8 cellular contexts compared by ENCODE assay signal in the genomic region with DNA sequence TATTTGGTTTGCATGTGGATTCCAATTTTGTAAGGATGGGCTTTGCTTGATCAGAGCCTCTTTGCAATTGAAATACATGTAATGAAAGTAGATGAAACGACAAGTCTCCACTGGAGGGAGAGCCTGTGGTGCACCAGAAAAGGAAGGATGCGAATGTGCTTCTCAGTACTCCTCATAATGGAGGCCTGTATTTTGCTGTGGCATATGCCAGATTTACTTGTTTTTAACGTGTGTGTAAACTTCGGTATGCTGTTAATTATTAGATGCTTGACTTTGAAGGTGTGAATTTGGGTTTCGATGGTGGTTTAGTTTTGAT. TPM values are rescaled to one million over a fixed set of nuclear protein-coding genes. Genes with fewer than 3 reads are reported as not detected.
DNase-seq lines count a peak whose midpoint lies in the region; ATAC-seq and TF ChIP-seq lines count a peak whose summit lies in the region.

No MANE protein-coding gene starts in this region.

- peaks cover 40% of the 10 kb centered on the region for H3K36me3 ChIP-seq in HUES48 (ENCODE audit: control insufficient read depth, insufficient read depth, low read length)

- no peaks in the 10 kb centered on the region for H3K27me3 Mint-ChIP-seq in activated B cell treated with CpG ODN at 0.5 μM for 24 hours

- POLR2A ChIA-PET in activated B cell treated with CpG ODN at 0.5 μM for 24 hours (lab: Charles Lee): interaction anchor here (4.7 kb wide), 1 partner anchor 19 kb away, joined by 55 read pairs; no protein-coding TSS in a partner anchor

- CTCF ChIA-PET in activated B cell treated with CpG ODN at 0.5 μM for 24 hours (lab: Charles Lee): interaction anchor here (0.8 to 1.2 kb wide), 2 partner anchors 18 to 295 kb away, joined by 4 read pairs; no protein-coding TSS in a partner anchor

- no peak for TF ChIP-seq CTCF in activated B cell treated with CpG ODN at 0.5 μM for 24 hours (IDR thresholded peaks at IDR 0.05)

- no peaks in the 10 kb centered on the region for H3K9me3 Mint-ChIP-seq in activated B cell treated with CpG ODN at 0.5 μM for 24 hours

- H3K9ac ChIP-seq in HUES48 (ENCODE audit: low read depth, low read length): no peak overlapping the region

- peaks cover 26% of the 10 kb centered on the region for H3K4me1 ChIP-seq in HUES48 (ENCODE audit: control insufficient read depth, insufficient read depth, low read length)

- DNase-seq in stimulated activated CD4-positive, alpha-beta T cell treated with anti-CD3 and anti-CD28 coated beads, Interleukin-15, amount 100 ng/mL, for 24 hours: peak; percentile 38
- DNase-seq in stimulated activated CD4-positive, alpha-beta T cell treated with anti-CD3 and anti-CD28 coated beads, Interleukin-4, amount 100 ng/mL, for 4 hours: no peak
- DNase-seq in activated B cell treated with CpG ODN at 0.5 μM for 24 hours: no peak
- DNase-seq in fibroblast of gingiva (ENCODE audit: low read depth): peak; percentile 46
- peak; percentile 39 for DNase-seq in putamen (ENCODE audit: low spot score)
- DNase-seq in NCI-H2081 treated with DMSO at 0.1 percent for 48 hours (lab: John Stamatoyannopoulos, UW): no peak
- no peak for DNase-seq in NK-92 (lab: John Stamatoyannopoulos, UW; ENCODE audit: unreplicated experiment)

- peak overlapping the region; percentile 97 for H3K4me3 Mint-ChIP-seq in activated B cell treated with CpG ODN at 0.5 μM for 24 hours

- intact Hi-C loops in activated B cell treated with CpG ODN at 0.5 μM for 24 hours (cut with micrococcal nuclease): loop anchor here (1.0 to 5.0 kb wide), 5 partner anchors 47 to 391 kb away; no protein-coding TSS in a partner anchor

- no peak for ATAC-seq in activated B cell treated with CpG ODN at 0.5 μM for 24 hours (ENCODE audit: low read depth)

- peaks cover 39% of the 10 kb centered on the region for H3K36me3 Mint-ChIP-seq in activated B cell treated with CpG ODN at 0.5 μM for 24 hours (ENCODE audit: low read depth)

- peak overlapping the region; percentile 95 for H3K27ac Mint-ChIP-seq in activated B cell treated with CpG ODN at 0.5 μM for 24 hours

- no peaks in the 10 kb centered on the region for H3K27me3 ChIP-seq in HUES48 (ENCODE audit: control insufficient read depth, insufficient read depth, low read length)

- H3K4me3 ChIP-seq in HUES48 (ENCODE audit: low read depth, low read length): peak overlapping the region; percentile 78

- peaks cover 51% of the 10 kb centered on the region for H3K4me1 Mint-ChIP-seq in activated B cell treated with CpG ODN at 0.5 μM for 24 hours

- no peak overlapping the region for H3K27ac ChIP-seq in HUES48 (ENCODE audit: low read depth, low read length)

- no peaks in the 10 kb centered on the region for H3K9me3 ChIP-seq in HUES48 (ENCODE audit: control insufficient read depth, insufficient read depth, low read length)

RNA-seq across cellular contexts. Expression of a gene that starts 2.8 kb away (rescaled TPM):
- total RNA-seq in activated B cell treated with CpG ODN at 0.5 μM for 24 hours: 37.6 and 40.3 TPM in 2 replicates

Comparison
In these comparisons a context has a peak if more than half of its experiments do, and no peak if none do; other contexts are left out.
1. DNase-seq: peak in stimulated activated CD4-positive, alpha-beta T cell treated with anti-CD3 and anti-CD28 coated beads, Interleukin-15, amount 100 ng/mL, for 24 hours (single experiment), fibroblast of gingiva (single experiment) and putamen (single experiment); none in stimulated activated CD4-positive, alpha-beta T cell treated with anti-CD3 and anti-CD28 coated beads, Interleukin-4, amount 100 ng/mL, for 4 hours (0 of 2), activated B cell treated with CpG ODN at 0.5 μM for 24 hours (single experiment), NCI-H2081 treated with DMSO at 0.1 percent for 48 hours (single experiment) and NK-92 (single experiment).